Comparison of ENCODE assay signal across 12 cellular contexts in the genomic region with DNA sequence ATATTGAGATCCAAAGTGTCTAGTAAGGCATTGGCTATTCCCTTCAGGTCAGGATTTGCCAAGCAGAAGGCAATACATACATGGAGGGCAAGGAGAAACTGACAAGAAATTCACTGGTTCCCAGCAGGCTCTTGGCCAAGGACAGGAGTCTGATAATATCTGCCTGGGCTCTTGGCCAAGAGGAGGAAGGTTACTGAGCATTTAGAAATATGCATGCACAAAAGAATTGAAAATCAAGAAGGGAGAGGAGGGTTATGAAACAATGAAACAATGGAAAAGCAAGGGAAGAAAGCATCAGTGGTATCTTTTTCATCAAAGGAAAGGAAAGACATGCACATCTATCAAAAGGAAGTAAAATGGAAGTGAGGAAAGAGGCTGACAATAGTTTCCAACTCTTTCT. TPM values are rescaled to one million over a fixed set of nuclear protein-coding genes. Genes with fewer than 3 reads are reported as not detected.
DNase-seq lines count a peak whose midpoint lies in the region; ATAC-seq and TF ChIP-seq lines count a peak whose summit lies in the region.
"Had no signal": no experiment of that assay in that cellular context is flagged by ENCODE, and none has a peak within 500 bp of the region (broad histone marks: within the 10 kb centered on the region; RNA-seq: fewer than 3 reads in every experiment).

No MANE protein-coding gene starts in this region.

- H2AFZ ChIP-seq in SK-N-SH (ENCODE audit: low read depth): no peak overlapping the region
- no peak overlapping the region for H2AFZ ChIP-seq in GM23338

- H3K36me3 ChIP-seq in HEK293 (ENCODE audit: control insufficient read depth in 2 of 2, insufficient read depth in 1 of 2, low read length in 2 of 2) (no peaks in the 10 kb centered on the region), SK-N-SH (replicated peaks in 1 of 2; ENCODE audit: control insufficient read depth in 1 of 2, insufficient read depth in 2 of 2, low read length in 1 of 2) (peaks cover 0 to 23% of the 10 kb centered on the region in 2 experiments), GM23338 (ENCODE audit: insufficient read depth) (no peaks in the 10 kb centered on the region)
- H3K36me3 ChIP-seq: WERI-Rb-1 had no signal

- no peaks in the 10 kb centered on the region for H3K27me3 Mint-ChIP-seq in GM23338 (ENCODE audit: insufficient read depth, low read depth, poor library complexity)

- no peaks in the 10 kb centered on the region for H3K9me2 ChIP-seq in SK-N-SH
- no peaks in the 10 kb centered on the region for H3K9me2 ChIP-seq in GM23338 (ENCODE audit: insufficient read depth)

- TF ChIP-seq EP300 in SK-N-SH (IDR thresholded peaks at IDR 0.05; ENCODE audit: borderline replicate concordance in 1 of 2, low read depth in 1 of 2, low read length in 1 of 2): peak in 1 of 2 experiments; percentile 89; a peak in 2 of 4 replicates

- peaks cover 48% of the 10 kb centered on the region for H3F3A ChIP-seq in SK-N-SH (replicated peaks; ENCODE audit: insufficient read depth)
- H3F3A ChIP-seq in GM23338 (replicated peaks; ENCODE audit: low read depth): no peaks in the 10 kb centered on the region

- H3K4me1 Mint-ChIP-seq in GM23338: peaks cover 34% of the 10 kb centered on the region

- peaks cover 96% of the 10 kb centered on the region for H3K79me2 ChIP-seq in SK-N-SH (ENCODE audit: insufficient read depth)
- no peaks in the 10 kb centered on the region for H3K79me2 ChIP-seq in GM23338 (replicated peaks; ENCODE audit: insufficient read depth)

- CTCF ChIA-PET in HEK293 (lab: Yijun Ruan, JAX) (no interaction called here), SK-N-SH (lab: Yijun Ruan, JAX) (no interaction called here)

- H3K4me1 ChIP-seq in HEK293 (ENCODE audit: control insufficient read depth, insufficient read depth, low read length) (peaks cover 10% of the 10 kb centered on the region), SK-N-SH (ENCODE audit: control insufficient read depth in 1 of 2, insufficient read depth in 2 of 2, low read depth in 1 of 2, low read length in 1 of 2) (peaks cover 2 to 58% of the 10 kb centered on the region in 2 experiments; a peak in 3 of 4 replicates), GM23338 (ENCODE audit: insufficient read depth) (peaks cover 22% of the 10 kb centered on the region)

- H3K4me2 ChIP-seq in SK-N-SH (peak overlapping the region; percentile 44), GM23338 (no peak overlapping the region)

- no peak overlapping the region for H3K4me3 Mint-ChIP-seq in GM23338
- H3K4me3 Mint-ChIP-seq: natural killer cell had no signal

- no peak for TF ChIP-seq RAD21 in SK-N-SH (IDR thresholded peaks at IDR 0.05; ENCODE audit: low read length)

- DNase-seq in SK-N-SH (no peak), epithelial cell of prostate (ENCODE audit: low read depth, low spot score) (no peak), pulmonary artery endothelial cell (ENCODE audit: low read depth, low spot score) (peak; percentile 70), dedifferentiated amniotic fluid mesenchymal stem cell (ENCODE audit: extremely low spot score) (no peak), foreskin melanocyte (no peak), GM23338 (ENCODE audit: low spot score) (no peak)
- DNase-seq: natural killer cell, NCI-H1694, NCI-H526 treated with DMSO at 0.1 percent for 48 hours, WERI-Rb-1 had no signal

- no peaks in the 10 kb centered on the region for H3K36me3 Mint-ChIP-seq in GM23338 (ENCODE audit: low read depth)
- H3K36me3 Mint-ChIP-seq: natural killer cell had no signal

- H3K27ac ChIP-seq in HEK293 (ENCODE audit: extremely low read depth, low read depth, low read length): no peak overlapping the region
- peak overlapping the region; percentile 58 to 99; a peak in 3 of 4 replicates for H3K27ac ChIP-seq in SK-N-SH (ENCODE audit: low read depth in 2 of 2, low read length in 1 of 2)
- peak overlapping the region; percentile 32 for H3K27ac ChIP-seq in epithelial cell of prostate
- no peak overlapping the region for H3K27ac ChIP-seq in GM23338 (ENCODE audit: low read depth)
- H3K27ac ChIP-seq: SJSA1, WERI-Rb-1 had no signal

- no peaks in the 10 kb centered on the region for H4K20me1 ChIP-seq in SK-N-SH (ENCODE audit: insufficient read depth)
- H4K20me1 ChIP-seq in GM23338 (replicated peaks; ENCODE audit: insufficient read depth): no peaks in the 10 kb centered on the region

- H3K4me3 ChIP-seq in HEK293 (ENCODE audit: low read depth, low read length) (no peak overlapping the region), SK-N-SH (ENCODE audit: low read depth in 2 of 2, low read length in 1 of 2) (no peak overlapping the region), GM23338 (no peak overlapping the region)
- H3K4me3 ChIP-seq: SJSA1 had no signal

- POLR2A ChIA-PET in HEK293 (lab: Yijun Ruan, JAX): no interaction called here
- POLR2A ChIA-PET in SK-N-SH (lab: Yijun Ruan, JAX): no interaction called here

- H3K9me3 Mint-ChIP-seq in GM23338: no peaks in the 10 kb centered on the region
- H3K9me3 Mint-ChIP-seq: natural killer cell had no signal

- H3K9ac ChIP-seq in SK-N-SH: peak overlapping the region; percentile 35; the same call in 1 of the 2 replicates

- no peak for ATAC-seq in GM23338
- ATAC-seq: natural killer cell had no signal

- no peak overlapping the region; the same call in 1 of the 2 replicates for H3K27ac Mint-ChIP-seq in GM23338
- H3K27ac Mint-ChIP-seq: natural killer cell had no signal

- H3K9me3 ChIP-seq in HEK293 (ENCODE audit: control insufficient read depth, insufficient read depth, low read depth, low read length) (no peaks in the 10 kb centered on the region), SK-N-SH (no peaks in the 10 kb centered on the region)
- H3K9me3 ChIP-seq: SJSA1 had no signal

- H3K27me3 ChIP-seq in SK-N-SH (ENCODE audit: insufficient read depth): no peaks in the 10 kb centered on the region
- no peaks in the 10 kb centered on the region for H3K27me3 ChIP-seq in GM23338 (ENCODE audit: insufficient read depth)
- H3K27me3 ChIP-seq: SJSA1 had no signal

- no peak for TF ChIP-seq CTCF in HEK293 (tag by site-specific recombination; IDR thresholded peaks at IDR 0.05)
- no peak for TF ChIP-seq CTCF in SK-N-SH (IDR thresholded peaks at IDR 0.05)
- TF ChIP-seq CTCF in GM23338 (conservative IDR thresholded peaks at IDR 0.05; ENCODE audit: low read depth in 2 of 2): no peak

TF ChIP-seq in HEK293, 187 proteins besides CTCF, POLR2A, EP300 and RAD21:
- peak; percentile 31; the same call in 1 of the 2 replicates for TF ChIP-seq PRDM1 (tag by site-specific recombination; IDR thresholded peaks at IDR 0.05)
- no peak for TF ChIP-seq ZNF785 (tag by site-specific recombination; IDR thresholded peaks at IDR 0.05)

TF ChIP-seq in SK-N-SH, 30 proteins besides CTCF, POLR2A, EP300 and RAD21 (continues in another document):
- TF ChIP-seq TEAD4 (IDR thresholded peaks at IDR 0.05; ENCODE audit: borderline replicate concordance, insufficient read depth) (peak; percentile 44; the same call in 1 of the 2 replicates), GABPA (IDR thresholded peaks at IDR 0.05; ENCODE audit: low read depth) (no peak), NFIC (IDR thresholded peaks at IDR 0.05; ENCODE audit: borderline replicate concordance) (peak; percentile 99), USF1 (IDR thresholded peaks at IDR 0.05; ENCODE audit: borderline replicate concordance, low read depth) (no peak), TAF1 (IDR thresholded peaks at IDR 0.05; ENCODE audit: borderline replicate concordance, low read depth, low read length) (no peak), RCOR1 (IDR thresholded peaks at IDR 0.05; ENCODE audit: low read length) (no peak), TCF12 (IDR thresholded peaks at IDR 0.05) (peak; percentile 81), ELF1 (IDR thresholded peaks at IDR 0.05) (no peak), FOXM1 (IDR thresholded peaks at IDR 0.05; ENCODE audit: low read depth) (no peak)
- TF ChIP-seq, protein P1, sequence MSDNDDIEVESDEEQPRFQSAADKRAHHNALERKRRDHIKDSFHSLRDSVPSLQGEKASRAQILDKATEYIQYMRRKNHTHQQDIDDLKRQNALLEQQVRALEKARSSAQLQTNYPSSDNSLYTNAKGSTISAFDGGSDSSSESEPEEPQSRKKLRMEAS (IDR thresholded peaks at IDR 0.05; ENCODE audit: low read depth): peak; percentile 77; the same call in 1 of the 2 replicates

TF ChIP-seq in GM23338, 12 proteins besides CTCF, POLR2A, EP300 and RAD21 (continues in another document):
- no peak for TF ChIP-seq STAT1 (IDR thresholded peaks at IDR 0.05; ENCODE audit: unreplicated experiment)
- TF ChIP-seq, protein P2, sequence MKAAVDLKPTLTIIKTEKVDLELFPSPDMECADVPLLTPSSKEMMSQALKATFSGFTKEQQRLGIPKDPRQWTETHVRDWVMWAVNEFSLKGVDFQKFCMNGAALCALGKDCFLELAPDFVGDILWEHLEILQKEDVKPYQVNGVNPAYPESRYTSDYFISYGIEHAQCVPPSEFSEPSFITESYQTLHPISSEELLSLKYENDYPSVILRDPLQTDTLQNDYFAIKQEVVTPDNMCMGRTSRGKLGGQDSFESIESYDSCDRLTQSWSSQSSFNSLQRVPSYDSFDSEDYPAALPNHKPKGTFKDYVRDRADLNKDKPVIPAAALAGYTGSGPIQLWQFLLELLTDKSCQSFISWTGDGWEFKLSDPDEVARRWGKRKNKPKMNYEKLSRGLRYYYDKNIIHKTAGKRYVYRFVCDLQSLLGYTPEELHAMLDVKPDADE (IDR thresholded peaks at IDR 0.05): no peak
- no peak for TF ChIP-seq EZH2phosphoT487 (IDR thresholded peaks at IDR 0.05; ENCODE audit: unreplicated experiment)
- no peak for TF ChIP-seq EZH2 (IDR thresholded peaks at IDR 0.05; ENCODE audit: low read depth, unreplicated experiment)

RNA-seq across cellular contexts. Expression of gene ARHGAP18, which starts 42.4 kb away (rescaled TPM):
- polyA plus RNA-seq in SK-N-SH (2012; rRNA removed): 25.0 and 32.8 TPM in 2 replicates
- 38.9 and 45.2 TPM in 2 replicates for polyA plus RNA-seq in SK-N-SH (2012; cell fraction: cytosol; rRNA removed)
- 10.2 and 20.0 TPM in 2 replicates for polyA plus RNA-seq in SK-N-SH (2012; cell fraction: nucleus; rRNA removed)
- 75.1 and 96.7 TPM in 2 replicates for total RNA-seq in pulmonary artery endothelial cell
- total RNA-seq in GM23338 (2014; rRNA removed; shearing (Covaris generic)): 4.0 and 5.0 TPM in 2 replicates
- polyA plus RNA-seq in GM23338 (2016; fragmentation: Nextera tagmentation; extraction: Ambion mirVana): 3.7 and 4.3 TPM in 2 replicates

Comparison
In these comparisons a context has a peak if more than half of its experiments do, and no peak if none do; other contexts are left out.
1. H3K27ac ChIP-seq: peak in SK-N-SH (2 of 2) and epithelial cell of prostate (single experiment); none in HEK293 (single experiment) and GM23338 (single experiment).
2. RNA of gene ARHGAP18, which starts 42.4 kb away (total RNA-seq): 75.1 to 96.7 TPM in pulmonary artery endothelial cell; 4.0 to 5.0 TPM in GM23338; every median in the first group is over 10 times any median in the second.
3. Of the 4 proteins assayed by ChIP-seq in both HEK293 and SK-N-SH: peak only in HEK293: none; only in SK-N-SH: PBX3, REST and YY1; in both: none; in neither: 1.